Comparison of ENCODE assay signal across 12 cellular contexts in genomic region chr1:161718559-161719324, GRCh38. TPM values are rescaled to one million over a fixed set of nuclear protein-coding genes. Genes with fewer than 3 reads are reported as not detected.
DNase-seq lines count a peak whose midpoint lies in the region; ATAC-seq and TF ChIP-seq lines count a peak whose summit lies in the region.
"Had no signal": no experiment of that assay in that cellular context is flagged by ENCODE, and none has a peak within 500 bp of the region (broad histone marks: within the 10 kb centered on the region; RNA-seq: fewer than 3 reads in every experiment).

No MANE protein-coding gene starts in this region.

- no peak overlapping the region for H3K4me3 ChIP-seq in GM06990 (replicated peaks; ENCODE audit: low read depth, low read length)
- H3K4me3 ChIP-seq: neural progenitor cell had no signal

- TF ChIP-seq CTCF in GM06990 (IDR thresholded peaks at IDR 0.05; ENCODE audit: insufficient read depth, low read length, poor library complexity, severe bottlenecking) = no peak
- TF ChIP-seq CTCF in HFFc6 (IDR thresholded peaks at IDR 0.05) = no peak

- no peaks in the 10 kb centered on the region for H3K36me3 ChIP-seq in GM06990 (ENCODE audit: control insufficient read depth, insufficient read depth, low read length)
- H3K36me3 ChIP-seq: neural progenitor cell had no signal

- H3K27me3 ChIP-seq in GM06990 (replicated peaks; ENCODE audit: control insufficient read depth, insufficient read depth, low read length) = no peaks in the 10 kb centered on the region

- peaks cover 47% of the 10 kb centered on the region for H3K4me1 Mint-ChIP-seq in HFFc6 (ENCODE audit: low read depth)
- H3K4me1 Mint-ChIP-seq: endodermal cell, neural progenitor cell had no signal

- peak; percentile 61 for ATAC-seq in GM19452 (IDR thresholded peaks at IDR 0.05; ENCODE audit: unreplicated experiment)
- peak; percentile 48 for ATAC-seq in HG03139 (IDR thresholded peaks at IDR 0.05; ENCODE audit: unreplicated experiment)
- no peak for ATAC-seq in GM18519 (IDR thresholded peaks at IDR 0.05; ENCODE audit: low FRiP score, unreplicated experiment)

- DNase-seq in GM06990 (ENCODE audit: extremely low read depth, insufficient read length) (peak; percentile 44), SKM-1 (lab: John Stamatoyannopoulos, UW; ENCODE audit: unreplicated experiment) (peak; percentile 63), HFFc6 (no peak), DMS 273 treated with DMSO at 0.1 percent for 48 hours (lab: John Stamatoyannopoulos, UW) (no peak)
- DNase-seq in activated CD8-positive, alpha-beta memory T cell treated with anti-CD3 and anti-CD28 coated beads, Interleukin-2, amount 50 U/mL, for 48 hours = no peak
- DNase-seq: activated CD4-positive, alpha-beta T cell treated with anti-CD3 and anti-CD28 coated beads, Interleukin-2, amount 50 U/mL, for 4 hours; endodermal cell; NCI-H1417 had no signal

- H3K36me3 Mint-ChIP-seq in HFFc6 (ENCODE audit: low read depth) = no peaks in the 10 kb centered on the region
- H3K36me3 Mint-ChIP-seq: neural progenitor cell had no signal

- H3K9me3 Mint-ChIP-seq in HFFc6 = no peaks in the 10 kb centered on the region
- H3K9me3 Mint-ChIP-seq: endodermal cell, neural progenitor cell had no signal

- H3K27ac Mint-ChIP-seq in HFFc6 = no peak overlapping the region
- H3K27ac Mint-ChIP-seq: endodermal cell, neural progenitor cell had no signal

- no peak overlapping the region for H3K4me3 Mint-ChIP-seq in HFFc6
- H3K4me3 Mint-ChIP-seq: endodermal cell, neural progenitor cell had no signal

- H3K27me3 Mint-ChIP-seq in HFFc6 (ENCODE audit: insufficient read depth) = no peaks in the 10 kb centered on the region

RNA-seq across cellular contexts. Expression of gene FCRLB, which starts 2.6 kb away (rescaled TPM):
- 1 to 10 TPM; 3.3 to 5.1 (median 3.7) TPM for total RNA-seq in HFFc6 (2021; fragmentation: NEBNext Ultra II Directional; extraction: Animal tissue kit (Norgen Biotek cat#: 25700))

RNA-seq across cellular contexts. Expression of gene FCRLA, which starts 11.7 kb away (rescaled TPM):
- 1 to 10 TPM; 2.3 to 5.1 (median 2.9) TPM for total RNA-seq in HFFc6 (2021; fragmentation: NEBNext Ultra II Directional; extraction: Animal tissue kit (Norgen Biotek cat#: 25700))
- total RNA-seq: endodermal cell had no signal

RNA-seq across cellular contexts. Expression of gene DUSP12, which starts 30.8 kb away (rescaled TPM):
- 10 to 100 TPM; 31.9 to 38.0 (median 36.4) TPM for total RNA-seq in HFFc6 (2021; fragmentation: NEBNext Ultra II Directional; extraction: Animal tissue kit (Norgen Biotek cat#: 25700))

RNA-seq across cellular contexts. Expression of gene ATF6, which starts 47.4 kb away (rescaled TPM):
- total RNA-seq in HFFc6 (2021; fragmentation: NEBNext Ultra II Directional; extraction: Animal tissue kit (Norgen Biotek cat#: 25700)) = 10 to 100 TPM; 23.7 to 29.9 (median 27.6) TPM

RNA-seq across cellular contexts. Expression of gene FCGR2B, which starts 55.8 kb away (rescaled TPM):
- total RNA-seq in HFFc6 (2021; fragmentation: NEBNext Ultra II Directional; extraction: Animal tissue kit (Norgen Biotek cat#: 25700)) = not detected
- total RNA-seq: endodermal cell had no signal

Comparison
In these comparisons a context has a peak if more than half of its experiments do, and no peak if none do; other contexts are left out.
1. DNase-seq: peak in GM06990 (single experiment) and SKM-1 (single experiment); none in activated CD8-positive, alpha-beta memory T cell treated with anti-CD3 and anti-CD28 coated beads, Interleukin-2, amount 50 U/mL, for 48 hours (single experiment), HFFc6 (single experiment) and DMS 273 treated with DMSO at 0.1 percent for 48 hours (single experiment).